In the genomic region with DNA sequence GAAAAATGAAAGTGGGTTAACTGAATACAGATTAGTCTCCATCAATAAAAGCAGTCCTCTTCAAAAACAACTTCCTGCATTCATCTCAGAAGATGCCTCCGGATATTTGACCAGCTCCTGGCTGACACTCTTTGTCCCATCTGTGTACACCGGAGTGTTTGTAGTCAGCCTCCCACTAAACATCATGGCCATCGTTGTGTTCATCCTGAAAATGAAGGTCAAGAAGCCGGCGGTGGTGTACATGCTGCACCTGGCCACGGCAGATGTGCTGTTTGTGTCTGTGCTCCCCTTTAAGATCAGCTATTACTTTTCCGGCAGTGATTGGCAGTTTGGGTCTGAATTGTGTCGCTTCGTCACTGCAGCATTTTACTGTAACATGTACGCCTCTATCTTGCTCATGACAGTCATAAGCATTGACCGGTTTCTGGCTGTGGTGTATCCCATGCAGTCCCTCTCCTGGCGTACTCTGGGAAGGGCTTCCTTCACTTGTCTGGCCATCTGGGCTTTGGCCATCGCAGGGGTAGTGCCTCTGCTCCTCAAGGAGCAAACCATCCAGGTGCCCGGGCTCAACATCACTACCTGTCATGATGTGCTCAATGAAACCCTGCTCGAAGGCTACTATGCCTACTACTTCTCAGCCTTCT, we compare ENCODE assay signal across 17 cellular contexts. TPM values are rescaled to one million over a fixed set of nuclear protein-coding genes. Genes with fewer than 3 reads are reported as not detected.
DNase-seq lines count a peak whose midpoint lies in the region; ATAC-seq, FAIRE-seq and TF ChIP-seq lines count a peak whose summit lies in the region.
"Had no signal": no experiment of that assay in that cellular context is flagged by ENCODE, and none has a peak within 500 bp of the region (broad histone marks: within the 10 kb centered on the region; RNA-seq: fewer than 3 reads in every experiment).

No MANE protein-coding gene starts in this region.

- intact Hi-C loops in CD4-positive, alpha-beta memory T cell (cut with micrococcal nuclease), result loop anchor here (1.0 to 10.0 kb wide), 3 partner anchors 16 to 328 kb away; partner anchors contain the start of genes AGGF1, F2R and IQGAP2
- intact Hi-C loops in activated CD8-positive, alpha-beta T cell treated with anti-CD3 and anti-CD28 coated beads for 36 hours (cut with micrococcal nuclease), result loop anchor here (5.0 kb wide), 1 partner anchor 35 kb away; no protein-coding TSS in a partner anchor
- intact Hi-C loops in vagina (cut with DNase I), result no loop called here

- H3K4me3 Mint-ChIP-seq in CD4-positive, alpha-beta memory T cell, result peak overlapping the region; percentile 44 to 80 (median 78)
- H3K4me3 Mint-ChIP-seq in activated CD8-positive, alpha-beta T cell treated with anti-CD3 and anti-CD28 coated beads for 36 hours, result peak overlapping the region; percentile 44
- peak overlapping the region; percentile 23 to 81 (median 71) for H3K4me3 Mint-ChIP-seq in immature natural killer cell

- DNase-seq in CD4-positive, alpha-beta memory T cell, result peak in 3 of 5 donors; percentile 4 to 26 (median 16)
- DNase-seq in activated CD8-positive, alpha-beta T cell treated with anti-CD3 and anti-CD28 coated beads for 36 hours, result no peak
- DNase-seq in immature natural killer cell (no peak), H54 (ENCODE audit: insufficient read length, low spot score) (no peak), occipital lobe (lab: John Stamatoyannopoulos, UW) (no peak), vagina (ENCODE audit: extremely low spot score in 2 of 2) (no peak), OCI-M2 (lab: John Stamatoyannopoulos, UW; ENCODE audit: unreplicated experiment) (no peak)
- DNase-seq: cerebellar nuclear complex, erythroblast, head of caudate nucleus, NCI-H2081 treated with DMSO at 0.1 percent for 48 hours, NCI-H526 treated with DMSO at 0.1 percent for 48 hours, posterior cingulate gyrus, RPMI8226, testis had no signal

- POLR2A ChIA-PET in CD4-positive, alpha-beta memory T cell (lab: Charles Lee; ENCODE audit: partially characterized antibody), result interaction anchor here (1.0 to 2.2 kb wide), 12 partner anchors 8 to 329 kb away, joined by 3 to 23 read pairs (median 6); partner anchors contain the start of genes F2R and IQGAP2
- POLR2A ChIA-PET in activated CD8-positive, alpha-beta T cell treated with anti-CD3 and anti-CD28 coated beads for 36 hours (lab: Charles Lee), result interaction anchor here (0.8 to 1.2 kb wide), 2 partner anchors 13 to 449 kb away, joined by 3 to 4 read pairs; no protein-coding TSS in a partner anchor

- H3K27me3 ChIP-seq in CD4-positive, alpha-beta memory T cell (ENCODE audit: insufficient read depth, low read length), result no peaks in the 10 kb centered on the region
- no peaks in the 10 kb centered on the region for H3K27me3 ChIP-seq in vagina
- H3K27me3 ChIP-seq: testis had no signal

- peak overlapping the region; percentile 77 to 95 (median 90) for H3K27ac Mint-ChIP-seq in CD4-positive, alpha-beta memory T cell
- peak overlapping the region; percentile 69 for H3K27ac Mint-ChIP-seq in activated CD8-positive, alpha-beta T cell treated with anti-CD3 and anti-CD28 coated beads for 36 hours
- H3K27ac Mint-ChIP-seq in immature natural killer cell, result peak overlapping the region; percentile 91 to 98 (median 94)

- no peaks in the 10 kb centered on the region for H3K36me3 ChIP-seq in CD4-positive, alpha-beta memory T cell (ENCODE audit: insufficient read depth, low read length)
- H3K36me3 ChIP-seq in vagina, result no peaks in the 10 kb centered on the region

- no peaks in the 10 kb centered on the region for H3K27me3 Mint-ChIP-seq in CD4-positive, alpha-beta memory T cell
- peaks cover 2% of the 10 kb centered on the region for H3K27me3 Mint-ChIP-seq in activated CD8-positive, alpha-beta T cell treated with anti-CD3 and anti-CD28 coated beads for 36 hours
- peaks cover 0 to 12% (median 11%) of the 10 kb centered on the region in 3 donors for H3K27me3 Mint-ChIP-seq in immature natural killer cell (ENCODE audit: low read depth in 3 of 3)

- no peak for TF ChIP-seq CTCF in activated CD8-positive, alpha-beta T cell treated with anti-CD3 and anti-CD28 coated beads for 36 hours (IDR thresholded peaks at IDR 0.05)
- no peak for TF ChIP-seq CTCF in vagina (IDR thresholded peaks at IDR 0.05)

- H3K4me3 ChIP-seq in CD4-positive, alpha-beta memory T cell (ENCODE audit: low read length in 2 of 2), result peak overlapping the region; percentile 8
- no peak overlapping the region for H3K4me3 ChIP-seq in vagina
- H3K4me3 ChIP-seq: testis had no signal

- CTCF ChIA-PET in CD4-positive, alpha-beta memory T cell (lab: Charles Lee; ENCODE audit: partially characterized antibody), result interaction anchor here (0.6 to 2.4 kb wide), 4 partner anchors 10 to 91 kb away, joined by 3 to 22 read pairs (median 5); no protein-coding TSS in a partner anchor
- CTCF ChIA-PET in activated CD8-positive, alpha-beta T cell treated with anti-CD3 and anti-CD28 coated beads for 36 hours (lab: Charles Lee), result interaction anchor here (1.1 to 1.5 kb wide), 2 partner anchors 42 to 151 kb away, joined by 4 to 5 read pairs; no protein-coding TSS in a partner anchor

- no peak for FAIRE-seq in H54 (lab: Jason Lieb, UNC)
- FAIRE-seq: keratinocyte had no signal

- peak overlapping the region; percentile 65 for H3K27ac ChIP-seq in CD4-positive, alpha-beta memory T cell (ENCODE audit: low read depth, low read length)
- H3K27ac ChIP-seq in vagina, result no peak overlapping the region
- H3K27ac ChIP-seq: testis had no signal

- peaks cover 17 to 43% (median 29%) of the 10 kb centered on the region in 4 donors for H3K4me1 Mint-ChIP-seq in CD4-positive, alpha-beta memory T cell
- peaks cover 19% of the 10 kb centered on the region for H3K4me1 Mint-ChIP-seq in activated CD8-positive, alpha-beta T cell treated with anti-CD3 and anti-CD28 coated beads for 36 hours (ENCODE audit: low read depth)
- peaks cover 66 to 84% of the 10 kb centered on the region in 2 donors for H3K4me1 Mint-ChIP-seq in immature natural killer cell

- peaks cover 42% of the 10 kb centered on the region for H3K4me1 ChIP-seq in CD4-positive, alpha-beta memory T cell (ENCODE audit: insufficient read depth, low read length)
- H3K4me1 ChIP-seq in vagina, result no peaks in the 10 kb centered on the region
- H3K4me1 ChIP-seq: testis had no signal

- TF ChIP-seq POLR2A in H54 (IDR thresholded peaks at IDR 0.05; ENCODE audit: low read depth, low read length) (no peak), vagina (IDR thresholded peaks at IDR 0.05) (no peak)

- ATAC-seq in GM19324 (IDR thresholded peaks at IDR 0.05; ENCODE audit: low FRiP score, unreplicated experiment), result peak; percentile 14
- peak; percentile 51 for ATAC-seq in activated CD8-positive, alpha-beta T cell treated with anti-CD3 and anti-CD28 coated beads for 36 hours

- peaks cover 0 to 26% (median 18%) of the 10 kb centered on the region in 8 donors for H3K9me3 Mint-ChIP-seq in CD4-positive, alpha-beta memory T cell
- H3K9me3 Mint-ChIP-seq in activated CD8-positive, alpha-beta T cell treated with anti-CD3 and anti-CD28 coated beads for 36 hours, result peaks cover 17% of the 10 kb centered on the region
- H3K9me3 Mint-ChIP-seq in immature natural killer cell, result peaks cover 0 to 17% (median 15%) of the 10 kb centered on the region in 6 donors

- H3K9me3 ChIP-seq in CD4-positive, alpha-beta memory T cell (ENCODE audit: control insufficient read depth in 1 of 2, low read length in 2 of 2), result peaks cover 0 to 5% of the 10 kb centered on the region in 2 donors
- peaks cover 10% of the 10 kb centered on the region for H3K9me3 ChIP-seq in vagina
- H3K9me3 ChIP-seq: testis had no signal

- H3K36me3 Mint-ChIP-seq in CD4-positive, alpha-beta memory T cell, result peaks cover 1 to 16% of the 10 kb centered on the region in 2 donors
- H3K36me3 Mint-ChIP-seq in activated CD8-positive, alpha-beta T cell treated with anti-CD3 and anti-CD28 coated beads for 36 hours (ENCODE audit: low read depth), result peaks cover 18% of the 10 kb centered on the region
- H3K36me3 Mint-ChIP-seq in immature natural killer cell, result peaks cover 31 to 43% (median 32%) of the 10 kb centered on the region in 3 donors

RNA-seq across cellular contexts. Expression of gene F2R, which starts 16.6 kb away (rescaled TPM):
- total RNA-seq in CD4-positive, alpha-beta memory T cell, result 10 to 100 TPM; 12.4 to 14.6 TPM
- 1 to 10 TPM; 6.7 to 8.9 TPM for polyA plus RNA-seq in CD4-positive, alpha-beta memory T cell
- 1 to 10 TPM; 2.5 to 3.5 TPM for total RNA-seq in activated CD8-positive, alpha-beta T cell treated with anti-CD3 and anti-CD28 coated beads for 36 hours
- 100 to 1,000 TPM in 2 of 3 donors, 10 to 100 TPM in 1; 92.6 to 115 (median 106) TPM for polyA plus RNA-seq in immature natural killer cell
- total RNA-seq in occipital lobe (29.2 TPM), vagina (7.1 TPM)

Comparison
In these comparisons a context has a peak if more than half of its experiments do, and no peak if none do; other contexts are left out.
1. DNase-seq: peak in CD4-positive, alpha-beta memory T cell (3 of 5); none in activated CD8-positive, alpha-beta T cell treated with anti-CD3 and anti-CD28 coated beads for 36 hours (single experiment), immature natural killer cell (0 of 3), H54 (single experiment), occipital lobe (single experiment), vagina (0 of 2) and OCI-M2 (single experiment).
2. H3K4me3 ChIP-seq: peak in CD4-positive, alpha-beta memory T cell (2 of 2); none in vagina (0 of 2).
3. Peak in every context shown above with its lines, with median percentiles within 50 percentile points of each other: H3K27ac Mint-ChIP-seq and H3K4me3 Mint-ChIP-seq.